23 cellular contexts compared by ENCODE assay signal in the genomic region with DNA sequence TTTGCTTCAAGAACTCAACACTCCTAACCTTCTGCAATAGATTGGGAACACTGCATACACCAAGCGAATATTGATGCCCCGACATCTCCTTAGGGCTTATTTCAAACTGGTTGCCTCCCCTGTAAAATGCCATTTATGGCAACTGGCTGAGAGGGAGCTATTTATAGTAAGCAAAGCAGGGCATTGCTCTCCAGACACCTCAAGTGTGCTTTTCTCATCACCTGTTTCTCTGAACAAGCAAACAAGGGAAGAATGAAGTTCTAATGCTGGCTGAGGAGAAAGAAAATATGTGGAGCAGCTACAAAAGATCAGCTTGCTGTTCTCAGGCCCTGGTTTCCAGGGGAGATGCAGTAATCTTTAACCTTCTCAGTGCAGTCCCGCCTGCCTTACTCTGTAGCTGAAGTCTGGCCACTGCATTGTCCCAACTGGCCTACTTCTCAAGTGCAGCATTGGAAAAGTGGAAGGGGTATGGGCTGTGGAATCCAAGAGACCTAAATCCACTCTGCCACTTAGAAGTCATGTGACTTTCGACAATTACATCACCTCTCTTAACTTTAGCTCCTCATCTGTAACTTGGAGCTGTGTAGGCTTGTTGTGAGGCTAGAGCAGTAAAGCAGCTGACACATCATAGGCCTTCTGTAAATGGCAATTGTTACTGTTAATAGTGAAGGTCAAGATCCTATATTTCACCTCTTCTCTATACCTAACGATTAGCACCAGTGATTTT. TPM values are rescaled to one million over a fixed set of nuclear protein-coding genes. Genes with fewer than 3 reads are reported as not detected.
"Had no signal": no experiment of that assay in that cellular context is flagged by ENCODE, and none has a peak within 500 bp of the region (broad histone marks: within the 10 kb centered on the region; RNA-seq: fewer than 3 reads in every experiment).

No MANE protein-coding gene starts in this region.

- H3K27me3 ChIP-seq: stomach, uterus had no signal

- H3K27me3 Mint-ChIP-seq: memory B cell had no signal

- H3K4me3 Mint-ChIP-seq: memory B cell; mesothelial cell of epicardium; natural killer cell treated with Interleukin-12 subunit alpha and Interleukin-12 subunit beta and Interleukin-15 and Interleukin-18, amount 100 ng/mL, for 72 hours; type B pancreatic cell had no signal

- H3K27ac ChIP-seq: dorsolateral prefrontal cortex, left ventricle myocardium inferior, lower lobe of right lung, parathyroid adenoma, prostate gland, right lobe of liver, spleen, stomach, thoracic aorta, uterus had no signal

- H3K4me1 ChIP-seq: left ventricle myocardium inferior, lower lobe of right lung, parathyroid adenoma, prostate gland, right lobe of liver, spleen, stomach, uterus had no signal

- H3K27ac Mint-ChIP-seq: memory B cell; mesothelial cell of epicardium; natural killer cell treated with Interleukin-12 subunit alpha and Interleukin-12 subunit beta and Interleukin-15 and Interleukin-18, amount 100 ng/mL, for 72 hours; type B pancreatic cell had no signal

- H3K4me3 ChIP-seq: dorsolateral prefrontal cortex, left ventricle myocardium inferior, lower lobe of right lung, prostate gland, right lobe of liver, spleen, stomach, thoracic aorta, uterus had no signal

- H3K9me3 ChIP-seq: left ventricle myocardium inferior, lower lobe of right lung, prostate gland, right lobe of liver, spleen, stomach, thoracic aorta, uterus had no signal

- ATAC-seq: esophagus mucosa; natural killer cell treated with Interleukin-12 subunit alpha and Interleukin-12 subunit beta and Interleukin-15 and Interleukin-18, amount 100 ng/mL, for 72 hours; right lobe of liver had no signal

- H3K9me3 Mint-ChIP-seq: memory B cell; natural killer cell treated with Interleukin-12 subunit alpha and Interleukin-12 subunit beta and Interleukin-15 and Interleukin-18, amount 100 ng/mL, for 72 hours; type B pancreatic cell had no signal

- DNase-seq: cortex of kidney; dorsolateral prefrontal cortex; effector CD8-positive, alpha-beta T cell; islet precursor cell; left ventricle myocardium inferior; lower lobe of right lung; retina; right lobe of liver; spleen; stimulated activated CD4-positive, alpha-beta T cell treated with anti-CD3 and anti-CD28 coated beads, Interleukin-15, amount 100 ng/mL, for 24 hours; stimulated activated CD4-positive, alpha-beta T cell treated with anti-CD3 and anti-CD28 coated beads, Interleukin-2, amount 100 ng/mL, for 24 hours; stimulated activated naive CD4-positive, alpha-beta T cell; stomach; substantia nigra; uterus had no signal

- H3K36me3 ChIP-seq: left ventricle myocardium inferior, lower lobe of right lung, prostate gland, right lobe of liver, spleen, stomach, thoracic aorta, uterus had no signal

- H3K4me1 Mint-ChIP-seq: memory B cell, mesothelial cell of epicardium had no signal

- H3K36me3 Mint-ChIP-seq: memory B cell; mesothelial cell of epicardium; natural killer cell treated with Interleukin-12 subunit alpha and Interleukin-12 subunit beta and Interleukin-15 and Interleukin-18, amount 100 ng/mL, for 72 hours; type B pancreatic cell had no signal

RNA-seq across cellular contexts. Expression of a gene that starts 47.9 kb away (rescaled TPM):
- total RNA-seq: natural killer cell treated with Interleukin-12 subunit alpha and Interleukin-12 subunit beta and Interleukin-15 and Interleukin-18, amount 100 ng/mL, for 72 hours had no signal
